In genomic region chr1:46153732-46154131, GRCh38 we compare ENCODE assay signal across 23 cellular contexts. TPM values are rescaled to one million over a fixed set of nuclear protein-coding genes. Genes with fewer than 3 reads are reported as not detected.
"Had no signal": no experiment of that assay in that cellular context is flagged by ENCODE, and none has a peak within 500 bp of the region (broad histone marks: within the 10 kb centered on the region; RNA-seq: fewer than 3 reads in every experiment).

No MANE protein-coding gene starts in this region.

- FAIRE-seq: small intestine had no signal

- H3K36me3 ChIP-seq: esophagus muscularis mucosa, gastrocnemius medialis, heart right ventricle, right atrium auricular region, sigmoid colon had no signal

- H3K4me3 ChIP-seq: esophagus muscularis mucosa, gastrocnemius medialis, heart right ventricle, mucosa of descending colon, right atrium auricular region, sigmoid colon had no signal

- H3K9me3 ChIP-seq: esophagus muscularis mucosa, gastrocnemius medialis, heart right ventricle, mucosa of descending colon, right atrium auricular region, sigmoid colon had no signal

- ATAC-seq: effector memory CD8-positive, alpha-beta T cell; gastrocnemius medialis; heart right ventricle; left lobe of liver; mucosa of descending colon; natural killer cell had no signal

- H3K27me3 ChIP-seq: esophagus muscularis mucosa, gastrocnemius medialis, heart right ventricle, right atrium auricular region, sigmoid colon had no signal

- DNase-seq: effector memory CD8-positive, alpha-beta T cell; gastrocnemius medialis; heart right ventricle; hypothalamus; islet precursor cell; mammary epithelial cell; mucosa of descending colon; natural killer cell; posterior cingulate gyrus; sigmoid colon; small intestine; stimulated activated CD4-positive, alpha-beta T cell treated with anti-CD3 and anti-CD28 coated beads, Interleukin-12 subunit alpha, Interleukin-12 subunit beta, amount 100 ng/mL, for 4 hours; stimulated activated naive CD4-positive, alpha-beta T cell treated with Interleukin-2 at 50 U/mL for 16 hours had no signal

- H3K4me1 ChIP-seq: esophagus muscularis mucosa, right atrium auricular region, sigmoid colon had no signal

- H3K27ac ChIP-seq: epithelial cell of prostate, esophagus muscularis mucosa, gastrocnemius medialis, heart right ventricle, right atrium auricular region, sigmoid colon had no signal

RNA-seq across cellular contexts. Expression of gene TSPAN1, which starts 21.2 kb away (rescaled TPM):
- total RNA-seq: natural killer cell, neural crest cell had no signal

RNA-seq across cellular contexts. Expression of gene P3R3URF, which starts 22.6 kb away (rescaled TPM):
- total RNA-seq: esophagus muscularis mucosa, fibroblast of villous mesenchyme, gastrocnemius medialis, heart right ventricle, left lobe of liver, lower leg skin, mammary epithelial cell, mucosa of descending colon, natural killer cell, neural crest cell, osteocyte, right atrium auricular region, sigmoid colon, urinary bladder had no signal
- polyA plus RNA-seq: heart right ventricle, mammary epithelial cell, sigmoid colon, small intestine, thymus, urinary bladder had no signal

RNA-seq across cellular contexts. Expression of gene LURAP1, which starts 49.4 kb away (rescaled TPM):
- total RNA-seq: natural killer cell had no signal
